Comparison of ENCODE assay signal across 23 cellular contexts in the genomic region with DNA sequence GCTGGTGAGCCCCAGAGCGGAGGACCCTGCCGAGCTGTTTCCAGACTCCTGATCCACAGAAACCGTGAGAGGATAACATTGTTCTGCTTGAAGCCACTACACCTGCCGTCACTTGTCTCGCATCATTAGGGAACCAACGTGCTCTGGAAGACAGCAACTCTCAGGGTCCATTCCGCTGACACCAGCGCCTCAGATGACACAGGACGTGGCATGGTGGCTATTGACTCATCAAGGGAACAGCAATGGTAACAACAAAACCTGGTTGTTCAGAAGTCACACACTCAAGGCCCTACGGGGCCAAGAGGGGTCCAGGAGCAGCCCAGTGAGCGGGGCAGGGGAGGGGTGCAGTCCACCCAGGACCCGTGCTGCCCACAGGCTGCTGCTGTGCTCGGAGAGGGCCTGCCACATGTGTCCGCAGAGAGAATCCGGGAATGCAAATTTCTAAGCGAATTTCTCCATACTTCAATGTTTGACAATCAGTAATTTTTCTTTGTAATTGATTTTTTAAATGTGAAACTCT.
DNase-seq lines count a peak whose midpoint lies in the region; ATAC-seq, FAIRE-seq and TF ChIP-seq lines count a peak whose summit lies in the region.
"Had no signal": no experiment of that assay in that cellular context is flagged by ENCODE, and none has a peak within 500 bp of the region (broad histone marks: within the 10 kb centered on the region; RNA-seq: fewer than 3 reads in every experiment).

No MANE protein-coding gene starts in this region.

- no peaks in the 10 kb centered on the region for H4K20me1 ChIP-seq in HepG2 (ENCODE audit: insufficient read depth, low read length)

- H3K4me1 ChIP-seq in HepG2 (ENCODE audit: insufficient read depth, low read length) (no peaks in the 10 kb centered on the region), right lobe of liver (no peaks in the 10 kb centered on the region), trophoblast cell (ENCODE audit: control insufficient read depth in 1 of 2, insufficient read depth in 2 of 2, low read length in 2 of 2) (no peaks in the 10 kb centered on the region)
- H3K4me1 ChIP-seq: A549, Caco-2 had no signal

- DNase-seq in HepG2 (ENCODE audit: low spot score) (no peak), right lobe of liver (no peak), coronary artery (ENCODE audit: low spot score) (peak; percentile 54), trophoblast cell (no peak), T1000 (lab: John Stamatoyannopoulos, UW) (no peak), amniotic stem cell (lab: John Stamatoyannopoulos, UW) (no peak), RKO (ENCODE audit: low spot score) (no peak)
- DNase-seq: AML-193; Caco-2; CD4-positive, alpha-beta T cell; DMS153; DND-41; EL; GM23248; HFFc6; KBM-7 had no signal

- H3K4me3 ChIP-seq in HepG2 (replicated peaks in 1 of 3; ENCODE audit: insufficient read depth in 1 of 3, low read depth in 2 of 3, low read length in 3 of 3) (no peak overlapping the region), right lobe of liver (no peak overlapping the region), coronary artery (no peak overlapping the region), trophoblast cell (ENCODE audit: low read depth, low read length) (peak overlapping the region; percentile 15)
- H3K4me3 ChIP-seq: A549, GM12878, GM23248 had no signal

- intact Hi-C loops in HepG2 (cut with micrococcal nuclease; ENCODE audit: unreplicated experiment) (no loop called here), right lobe of liver (cut with DNase I) (no loop called here)

- POLR2A ChIA-PET in HepG2 (lab: Yijun Ruan, JAX): no interaction called here

- no peak overlapping the region for H3K14ac ChIP-seq in trophoblast cell (ENCODE audit: low read length)

- no peak overlapping the region for H2BK5ac ChIP-seq in trophoblast cell (ENCODE audit: low read depth, low read length, poor library complexity)

- BruUV-seq in HepG2 (replicated peaks; lab: Mats Ljungman, UMichigan): no TSS peak

- H4K12ac ChIP-seq in trophoblast cell (ENCODE audit: low read depth, low read length): no peak overlapping the region

- H3K27me3 ChIP-seq in HepG2 (ENCODE audit: control insufficient read depth in 1 of 2, insufficient read depth in 2 of 2, low read length in 2 of 2) (no peaks in the 10 kb centered on the region; a peak in 1 of 5 replicates), right lobe of liver (no peaks in the 10 kb centered on the region), trophoblast cell (ENCODE audit: insufficient read depth, low read length) (no peaks in the 10 kb centered on the region)

- TF ChIP-seq POLR2A in HepG2 (IDR thresholded peaks at IDR 0.05; ENCODE audit: insufficient read depth in 1 of 2, low read depth in 2 of 2, low read length in 2 of 2) (no peak), right lobe of liver (IDR thresholded peaks at IDR 0.05) (no peak)

- H3K9me3 ChIP-seq in HepG2 (ENCODE audit: low read length) (no peaks in the 10 kb centered on the region), right lobe of liver (no peaks in the 10 kb centered on the region), trophoblast cell (ENCODE audit: insufficient read depth, low read depth, low read length) (peaks cover 8% of the 10 kb centered on the region)
- H3K9me3 ChIP-seq: A549, Caco-2 had no signal

- FAIRE-seq in HepG2 (lab: Jason Lieb, UNC): no peak
- FAIRE-seq: A549, D721Med, GM12878, H54 had no signal

- no peak overlapping the region for H3K4me2 ChIP-seq in HepG2 (ENCODE audit: low read depth, low read length)
- no peak overlapping the region for H3K4me2 ChIP-seq in trophoblast cell (ENCODE audit: low read length)
- H3K4me2 ChIP-seq: A549 had no signal

- no peak overlapping the region for H3K4ac ChIP-seq in trophoblast cell (ENCODE audit: low read depth, low read length)

- no peak overlapping the region for H2AK5ac ChIP-seq in trophoblast cell (ENCODE audit: low read length)

- H3K18ac ChIP-seq in trophoblast cell (ENCODE audit: low read length): no peak overlapping the region

- no peak overlapping the region for H4K91ac ChIP-seq in trophoblast cell (ENCODE audit: low read depth, low read length)

- H2BK120ac ChIP-seq in trophoblast cell (ENCODE audit: insufficient read depth, low read length, poor library complexity): no peak overlapping the region

- no peaks in the 10 kb centered on the region for H3K79me1 ChIP-seq in trophoblast cell (ENCODE audit: low read length)

- no peak overlapping the region for H2BK12ac ChIP-seq in trophoblast cell (ENCODE audit: low read length)

- TF ChIP-seq CTCF in HepG2 (CRISPR knock-in tag; IDR thresholded peaks at IDR 0.05): no peak
- no peak for TF ChIP-seq CTCF in right lobe of liver (IDR thresholded peaks at IDR 0.05)
- no peak for TF ChIP-seq CTCF in coronary artery (IDR thresholded peaks at IDR 0.05)

- ATAC-seq in HepG2 (no peak), right lobe of liver (no peak)
- ATAC-seq: A549, GM12878, HCT116 had no signal

- H3K36me3 ChIP-seq in HepG2 (replicated peaks in 1 of 2; ENCODE audit: control insufficient read depth in 1 of 2, insufficient read depth in 2 of 2, low read length in 2 of 2) (no peaks in the 10 kb centered on the region), right lobe of liver (no peaks in the 10 kb centered on the region), trophoblast cell (ENCODE audit: control insufficient read depth in 1 of 2, insufficient read depth in 2 of 2, low read length in 2 of 2) (no peaks in the 10 kb centered on the region)

- H3K27ac ChIP-seq in HepG2 (ENCODE audit: extremely low read length, insufficient read depth, low read length) (no peak overlapping the region), right lobe of liver (no peak overlapping the region), coronary artery (no peak overlapping the region), trophoblast cell (ENCODE audit: low read depth, low read length) (no peak overlapping the region)
- H3K27ac ChIP-seq: 22Rv1, A549, C4-2B, GM23248 had no signal

- 86% methylated on average over 15 of the region's 16 CpGs for WGBS in HepG2 (ENCODE audit: low lambda C conversion rate)
- 89% methylated on average over 8 of the region's 16 CpGs for WGBS in right lobe of liver (ENCODE audit: insufficient coverage, low coverage, low lambda C conversion rate, missing lambda C conversion rate)
- no CpG with 5 or more reads among the region's 16 CpGs for WGBS in trophoblast cell (ENCODE audit: extremely low coverage, insufficient coverage, insufficient read length)

- TF ChIP-seq RAD21 in HepG2 (CRISPR knock-in tag; IDR thresholded peaks at IDR 0.05): no peak

- CTCF ChIA-PET in HepG2 (lab: Yijun Ruan, JAX; ENCODE audit: low intra/inter-chr PET ratio, low total read pairs): no interaction called here

- no peak overlapping the region for H4K8ac ChIP-seq in trophoblast cell (ENCODE audit: low read depth, low read length)

- TF ChIP-seq EP300 in HepG2 (IDR thresholded peaks at IDR 0.05; ENCODE audit: low read depth in 2 of 2, low read length in 2 of 2): no peak
- TF ChIP-seq EP300 in HepG2 (CRISPR knock-in tag; IDR thresholded peaks at IDR 0.05; ENCODE audit: borderline replicate concordance): no peak

- H3K9ac ChIP-seq in HepG2 (ENCODE audit: insufficient read depth, low read depth, low read length): no peak overlapping the region
- no peak overlapping the region for H3K9ac ChIP-seq in trophoblast cell (ENCODE audit: low read length)
- H3K9ac ChIP-seq: GM23248 had no signal

- H3K79me2 ChIP-seq in HepG2 (ENCODE audit: insufficient read depth, low read length): no peaks in the 10 kb centered on the region
- H3K79me2 ChIP-seq in trophoblast cell (ENCODE audit: control insufficient read depth, insufficient read depth, low read length, poor library complexity): no peaks in the 10 kb centered on the region

- in situ Hi-C loops in HepG2 (cut with HindIII; ENCODE audit: extremely low pct_ligation_motif_present, low pct_unique_long_range_greater_than_20kb): no loop called here

- no peak overlapping the region for H2AFZ ChIP-seq in HepG2 (ENCODE audit: low read length)
- H2AFZ ChIP-seq in trophoblast cell (ENCODE audit: insufficient read depth, low read length, poor library complexity): no peak overlapping the region
- H2AFZ ChIP-seq: GM23248 had no signal

- H3K23ac ChIP-seq in trophoblast cell (ENCODE audit: low read length): no peak overlapping the region

TF ChIP-seq in HepG2, 621 proteins besides CTCF, POLR2A, EP300 and RAD21:
- TF ChIP-seq ZBTB33 (CRISPR knock-in tag; IDR thresholded peaks at IDR 0.05): peak; percentile 72
- TF ChIP-seq, protein P1, sequence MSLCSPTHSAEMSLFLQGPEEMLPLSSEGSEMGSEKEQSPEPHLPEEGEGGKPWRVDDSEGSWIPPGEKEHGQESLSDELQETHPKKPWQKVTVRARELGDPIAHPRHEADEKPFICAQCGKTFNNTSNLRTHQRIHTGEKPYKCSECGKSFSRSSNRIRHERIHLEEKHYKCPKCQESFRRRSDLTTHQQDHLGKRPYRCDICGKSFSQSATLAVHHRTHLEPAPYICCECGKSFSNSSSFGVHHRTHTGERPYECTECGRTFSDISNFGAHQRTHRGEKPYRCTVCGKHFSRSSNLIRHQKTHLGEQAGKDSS (CRISPR knock-in tag; IDR thresholded peaks at IDR 0.05; ENCODE audit: borderline replicate concordance, low read depth): no peak
